Comparison of ENCODE assay signal across 1 cellular context in genomic region chr20:63915471-63915870, GRCh38.
TF ChIP-seq lines count a peak whose summit lies in the region.

No MANE protein-coding gene starts in this region.

TF ChIP-seq in SK-N-SH, 30 proteins besides CTCF, POLR2A, EP300 and RAD21 (continued from another document):
- TF ChIP-seq MAX (IDR thresholded peaks at IDR 0.05; ENCODE audit: low read depth): no peak
- TF ChIP-seq SIN3A (IDR thresholded peaks at IDR 0.05; ENCODE audit: borderline replicate concordance, low read depth, low read length): no peak
- TF ChIP-seq MEF2A (IDR thresholded peaks at IDR 0.05; ENCODE audit: borderline replicate concordance, low read depth): no peak
- TF ChIP-seq GABPA (IDR thresholded peaks at IDR 0.05; ENCODE audit: low read depth): no peak
- no peak for TF ChIP-seq IRF3 (IDR thresholded peaks at IDR 0.05; ENCODE audit: low read depth, low read length)
